ENCODE assay signal across 32 cellular contexts in the genomic region with DNA sequence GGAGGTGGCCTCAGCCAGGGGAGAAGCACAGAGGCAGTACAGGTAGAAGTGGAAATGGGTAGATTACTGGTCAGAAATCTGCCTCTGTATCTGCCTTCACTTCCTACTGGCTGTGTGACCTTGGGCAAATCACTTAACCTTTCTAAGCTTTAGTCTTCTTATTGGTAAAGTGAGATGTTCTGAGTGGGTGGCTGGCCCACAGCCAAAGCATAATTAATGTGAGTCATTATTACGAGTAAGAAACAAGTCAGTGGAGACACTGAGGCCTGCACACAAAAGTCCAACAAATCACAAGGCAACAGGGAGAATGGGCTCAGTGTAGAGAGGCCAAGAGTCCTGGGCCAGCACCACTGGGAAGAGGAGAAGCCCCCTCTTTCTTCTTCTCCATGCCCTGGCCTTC. TPM values are rescaled to one million over a fixed set of nuclear protein-coding genes. Genes with fewer than 3 reads are reported as not detected.
DNase-seq lines count a peak whose midpoint lies in the region; ATAC-seq and TF ChIP-seq lines count a peak whose summit lies in the region.
"Had no signal": no experiment of that assay in that cellular context is flagged by ENCODE, and none has a peak within 500 bp of the region (broad histone marks: within the 10 kb centered on the region; RNA-seq: fewer than 3 reads in every experiment).

No MANE protein-coding gene starts in this region.

- H2BK15ac ChIP-seq in neuronal stem cell (ENCODE audit: low read length) = no peak overlapping the region

- no peak overlapping the region for H3K23ac ChIP-seq in neuronal stem cell (ENCODE audit: low read depth, low read length, poor library complexity)

- no peaks in the 10 kb centered on the region for H3K36me3 Mint-ChIP-seq in activated CD4-positive, alpha-beta T cell treated with anti-CD3 and anti-CD28 coated beads for 36 hours (ENCODE audit: low read depth)
- H3K36me3 Mint-ChIP-seq: CD14-positive monocyte; naive thymus-derived CD8-positive, alpha-beta T cell had no signal

- POLR2A ChIA-PET in activated CD4-positive, alpha-beta T cell treated with anti-CD3 and anti-CD28 coated beads for 36 hours (lab: Charles Lee) = no interaction called here

- no peak for DNase-seq in activated CD4-positive, alpha-beta T cell treated with anti-CD3 and anti-CD28 coated beads for 36 hours
- no peak for DNase-seq in activated CD4-positive, alpha-beta T cell treated with anti-CD3 and anti-CD28 coated beads, Interleukin-2, amount 50 U/mL, for 4 hours
- DNase-seq in EL = peak; percentile 29
- peak; percentile 65 for DNase-seq in RKO (ENCODE audit: low spot score)
- DNase-seq in neuronal stem cell (ENCODE audit: low spot score) = no peak
- no peak for DNase-seq in right lobe of liver
- DNase-seq in stimulated activated naive CD4-positive, alpha-beta T cell (lab: John Stamatoyannopoulos, UW) = no peak
- DNase-seq in effector memory CD4-positive, alpha-beta T cell = no peak
- DNase-seq: activated CD4-positive, alpha-beta T cell treated with anti-CD3 and anti-CD28 coated beads for 1 hour; activated naive CD4-positive, alpha-beta T cell; body of pancreas; Caco-2; DMS79 treated with DMSO at 0.1 percent for 48 hours; dorsolateral prefrontal cortex; gastrocnemius medialis; lower lobe of right lung; naive thymus-derived CD8-positive, alpha-beta T cell; NCI-H1930; NCI-H2171 treated with DMSO at 0.1 percent for 48 hours; NCI-H510A treated with DMSO at 0.1 percent for 48 hours; NK-92 treated with Interleukin-12 subunit alpha and Interleukin-12 subunit beta, amount 100 ng/mL, for 24 hours; nucleus accumbens; psoas muscle; SHP77; sigmoid colon; stimulated activated CD4-positive, alpha-beta T cell treated with anti-CD3 and anti-CD28 coated beads, Interleukin-12 subunit alpha, Interleukin-12 subunit beta, amount 100 ng/mL, for 4 hours; upper lobe of left lung had no signal

- no peaks in the 10 kb centered on the region for H3K79me1 ChIP-seq in neuronal stem cell (ENCODE audit: low read depth, low read length)

- no peak overlapping the region for H3K4me2 ChIP-seq in neuronal stem cell (ENCODE audit: insufficient read depth, low read length, poor library complexity, severe bottlenecking)
- H3K4me2 ChIP-seq: GM23338, hepatocyte had no signal

- H3K18ac ChIP-seq in neuronal stem cell (ENCODE audit: low read length) = peak overlapping the region; percentile 60

- TF ChIP-seq CTCF in right lobe of liver (IDR thresholded peaks at IDR 0.05) = no peak

- no peak overlapping the region for H4K91ac ChIP-seq in neuronal stem cell (ENCODE audit: low read depth, low read length, poor library complexity)

- no peak overlapping the region for H3K27ac Mint-ChIP-seq in activated CD4-positive, alpha-beta T cell treated with anti-CD3 and anti-CD28 coated beads for 36 hours
- H3K27ac Mint-ChIP-seq: CD14-positive monocyte; GM23338; naive thymus-derived CD8-positive, alpha-beta T cell had no signal

- no peak for TF ChIP-seq POLR2A in right lobe of liver (IDR thresholded peaks at IDR 0.05)

- H3K4me3 Mint-ChIP-seq in activated CD4-positive, alpha-beta T cell treated with anti-CD3 and anti-CD28 coated beads for 36 hours = no peak overlapping the region
- H3K4me3 Mint-ChIP-seq: CD14-positive monocyte; GM23338; naive thymus-derived CD8-positive, alpha-beta T cell had no signal

- no peaks in the 10 kb centered on the region for H3K27me3 ChIP-seq in neuronal stem cell (ENCODE audit: control insufficient read depth in 3 of 3, insufficient read depth in 3 of 3, low read depth in 1 of 3, low read length in 3 of 3)
- no peaks in the 10 kb centered on the region for H3K27me3 ChIP-seq in right lobe of liver
- H3K27me3 ChIP-seq in effector memory CD4-positive, alpha-beta T cell (replicated peaks; ENCODE audit: control insufficient read depth, insufficient read depth, low read length, poor library complexity, severe bottlenecking) = no peaks in the 10 kb centered on the region
- H3K27me3 ChIP-seq: body of pancreas, gastrocnemius medialis, hepatocyte, sigmoid colon, suprapubic skin, upper lobe of left lung had no signal

- H3K36me3 ChIP-seq in neuronal stem cell (replicated peaks in 1 of 2; ENCODE audit: control insufficient read depth in 2 of 2, insufficient read depth in 2 of 2, low read length in 2 of 2) (no peaks in the 10 kb centered on the region), right lobe of liver (no peaks in the 10 kb centered on the region)
- no peaks in the 10 kb centered on the region for H3K36me3 ChIP-seq in effector memory CD4-positive, alpha-beta T cell (ENCODE audit: control insufficient read depth, insufficient read depth, low read length)
- H3K36me3 ChIP-seq: gastrocnemius medialis, lower lobe of right lung, sigmoid colon, suprapubic skin, upper lobe of left lung had no signal

- peaks cover 0 to 7% of the 10 kb centered on the region in 2 donors for H3K4me1 ChIP-seq in neuronal stem cell (ENCODE audit: control insufficient read depth in 2 of 2, insufficient read depth in 1 of 2, low read depth in 1 of 2, low read length in 2 of 2)
- H3K4me1 ChIP-seq in right lobe of liver = no peaks in the 10 kb centered on the region
- H3K4me1 ChIP-seq in effector memory CD4-positive, alpha-beta T cell (ENCODE audit: control insufficient read depth, insufficient read depth, low read length, poor library complexity, severe bottlenecking) = no peaks in the 10 kb centered on the region
- H3K4me1 ChIP-seq: body of pancreas, Caco-2, lower lobe of right lung, psoas muscle had no signal

- peaks cover 9% of the 10 kb centered on the region for H3K4me1 Mint-ChIP-seq in activated CD4-positive, alpha-beta T cell treated with anti-CD3 and anti-CD28 coated beads for 36 hours

- no peak overlapping the region for H4K8ac ChIP-seq in neuronal stem cell (ENCODE audit: low read depth, low read length)

- no peak overlapping the region for H2AFZ ChIP-seq in neuronal stem cell (ENCODE audit: low read length)
- H2AFZ ChIP-seq: GM23338, hepatocyte had no signal

- no peak overlapping the region for H3K14ac ChIP-seq in neuronal stem cell (ENCODE audit: low read length)

- peaks cover 12% of the 10 kb centered on the region for H3K27me3 Mint-ChIP-seq in activated CD4-positive, alpha-beta T cell treated with anti-CD3 and anti-CD28 coated beads for 36 hours

- H2BK12ac ChIP-seq in neuronal stem cell (ENCODE audit: low read length) = no peak overlapping the region

- H2AK5ac ChIP-seq in neuronal stem cell (ENCODE audit: low read depth, low read length) = no peak overlapping the region

- H2BK120ac ChIP-seq in neuronal stem cell (ENCODE audit: low read depth, low read length) = no peak overlapping the region

- H2BK5ac ChIP-seq in neuronal stem cell (ENCODE audit: low read length) = no peak overlapping the region

- H3K9me3 Mint-ChIP-seq in activated CD4-positive, alpha-beta T cell treated with anti-CD3 and anti-CD28 coated beads for 36 hours (ENCODE audit: low read depth) = no peaks in the 10 kb centered on the region
- H3K9me3 Mint-ChIP-seq: GM23338; naive thymus-derived CD8-positive, alpha-beta T cell had no signal

- no CpG with 5 or more reads among the region's 1 CpG for WGBS in neuronal stem cell (ENCODE audit: extremely low coverage in 2 of 2, insufficient read length in 2 of 2, insufficient replicate concordance in 1 of 2), 2 donors
- WGBS in right lobe of liver (ENCODE audit: insufficient coverage, low coverage, low lambda C conversion rate, missing lambda C conversion rate) = 60% methylated on average over 1 of the region's 1 CpG

- no peak overlapping the region for H3K4ac ChIP-seq in neuronal stem cell (ENCODE audit: low read length)

- intact Hi-C loops in activated CD4-positive, alpha-beta T cell treated with anti-CD3 and anti-CD28 coated beads for 36 hours (cut with DNase I, micrococcal nuclease) = loop anchor here in 1 of 2 experiments (10.0 kb wide), 1 partner anchor 167 kb away; no protein-coding TSS in a partner anchor
- intact Hi-C loops in right lobe of liver (cut with DNase I) = no loop called here

- H3K4me3 ChIP-seq in neuronal stem cell (ENCODE audit: low read length in 2 of 2) (no peak overlapping the region), right lobe of liver (no peak overlapping the region)
- no peak overlapping the region for H3K4me3 ChIP-seq in effector memory CD4-positive, alpha-beta T cell (ENCODE audit: insufficient read depth, low read depth, low read length, poor library complexity, severe bottlenecking)
- H3K4me3 ChIP-seq: body of pancreas, dorsolateral prefrontal cortex, gastrocnemius medialis, GM23338, hepatocyte, lower lobe of right lung, psoas muscle, sigmoid colon, suprapubic skin, upper lobe of left lung had no signal

- CTCF ChIA-PET in activated CD4-positive, alpha-beta T cell treated with anti-CD3 and anti-CD28 coated beads for 36 hours (lab: Charles Lee) = interaction anchor here (0.7 kb wide), 2 partner anchors 549 to 793 kb away, joined by 3 to 5 read pairs; no protein-coding TSS in a partner anchor

- H3K9ac ChIP-seq in neuronal stem cell (ENCODE audit: low read depth, low read length, poor library complexity) = no peak overlapping the region

- no peaks in the 10 kb centered on the region for H3K9me3 ChIP-seq in neuronal stem cell (replicated peaks in 1 of 2; ENCODE audit: control insufficient read depth in 2 of 2, insufficient read depth in 1 of 2, low read depth in 1 of 2, low read length in 2 of 2)
- H3K9me3 ChIP-seq in right lobe of liver = no peaks in the 10 kb centered on the region
- H3K9me3 ChIP-seq in effector memory CD4-positive, alpha-beta T cell (ENCODE audit: control insufficient read depth, low read length) = no peaks in the 10 kb centered on the region
- H3K9me3 ChIP-seq: body of pancreas, gastrocnemius medialis, lower lobe of right lung, psoas muscle, sigmoid colon, suprapubic skin, upper lobe of left lung had no signal

- H3K27ac ChIP-seq in neuronal stem cell (replicated peaks; ENCODE audit: low read length) (no peak overlapping the region), right lobe of liver (no peak overlapping the region)
- no peak overlapping the region for H3K27ac ChIP-seq in effector memory CD4-positive, alpha-beta T cell (ENCODE audit: insufficient read depth, low read length, poor library complexity, severe bottlenecking)
- H3K27ac ChIP-seq: body of pancreas, dorsolateral prefrontal cortex, gastrocnemius medialis, hepatocyte, lower lobe of right lung, psoas muscle, sigmoid colon, suprapubic skin, upper lobe of left lung had no signal

- ATAC-seq in activated CD4-positive, alpha-beta T cell treated with anti-CD3 and anti-CD28 coated beads for 36 hours = peak; percentile 42
- no peak for ATAC-seq in right lobe of liver
- ATAC-seq: body of pancreas; gastrocnemius medialis; GM23338; lower lobe of right lung; naive thymus-derived CD8-positive, alpha-beta T cell; psoas muscle had no signal

RNA-seq across cellular contexts. Expression of gene NRN1, which starts 39.1 kb away (rescaled TPM):
- 1 to 10 TPM; 4.6 to 7.5 TPM for total RNA-seq in activated CD4-positive, alpha-beta T cell treated with anti-CD3 and anti-CD28 coated beads for 36 hours
- polyA plus RNA-seq in neuronal stem cell (2013, experiment 1 of 2) = 2.6 TPM
- polyA plus RNA-seq in neuronal stem cell (2013, experiment 2 of 2) = 2.7 TPM
- 1 to 10 TPM in 5 of 6 experiments, under 1 TPM in 1; 0.86 to 3.4 (median 2.4) TPM for total RNA-seq in right lobe of liver
- total RNA-seq: Caco-2, GM23338, hepatocyte, HT-29 had no signal
- polyA plus RNA-seq: CD14-positive monocyte, hepatocyte had no signal

Comparison
In these comparisons a context has a peak if more than half of its experiments do, and no peak if none do; other contexts are left out.
1. DNase-seq: peak in EL (single experiment) and RKO (single experiment); none in activated CD4-positive, alpha-beta T cell treated with anti-CD3 and anti-CD28 coated beads for 36 hours (single experiment), activated CD4-positive, alpha-beta T cell treated with anti-CD3 and anti-CD28 coated beads, Interleukin-2, amount 50 U/mL, for 4 hours (0 of 2), neuronal stem cell (single experiment), right lobe of liver (0 of 3), stimulated activated naive CD4-positive, alpha-beta T cell (0 of 6) and effector memory CD4-positive, alpha-beta T cell (0 of 3).